In genomic region chr12:109948382-109948781, GRCh38 we compare ENCODE assay signal across 11 cellular contexts. TPM values are rescaled to one million over a fixed set of nuclear protein-coding genes. Genes with fewer than 3 reads are reported as not detected.
DNase-seq lines count a peak whose midpoint lies in the region; ATAC-seq, FAIRE-seq and TF ChIP-seq lines count a peak whose summit lies in the region.
"Had no signal": no experiment of that assay in that cellular context is flagged by ENCODE, and none has a peak within 500 bp of the region (broad histone marks: within the 10 kb centered on the region; RNA-seq: fewer than 3 reads in every experiment).

No MANE protein-coding gene starts in this region.

- H3K4me3 Mint-ChIP-seq in naive B cell: no peak overlapping the region

- no peak overlapping the region for H3K9ac ChIP-seq in H1 (replicated peaks in 1 of 4; ENCODE audit: extremely low read depth in 1 of 4, low read depth in 3 of 4, low read length in 3 of 4)

- ATAC-seq in Right ventricle myocardium inferior (no peak), naive B cell (ENCODE audit: low read depth in 2 of 2) (no peak), GM19324 (IDR thresholded peaks at IDR 0.05; ENCODE audit: low FRiP score, unreplicated experiment) (no peak)

- H3K27ac Mint-ChIP-seq in naive B cell: peak overlapping the region; percentile 9 to 84 (median 68)

- H2BK20ac ChIP-seq in H1 (ENCODE audit: low read length): no peak overlapping the region

- H2AFZ ChIP-seq in H1 (ENCODE audit: low read length): no peak overlapping the region

- 91% methylated on average over 4 of the region's 4 CpGs; no CpG with 5 or more reads in 1 of the 2 experiments for WGBS in H1 (ENCODE audit: extremely low coverage in 1 of 2, insufficient coverage in 1 of 2, insufficient read length in 1 of 2, insufficient replicate concordance in 2 of 2, low coverage in 1 of 2, low lambda C conversion rate in 2 of 2, missing lambda C conversion rate in 1 of 2), 2 experiments
- WGBS in transverse colon (ENCODE audit: low coverage in 1 of 2), 2 donors: 49 to 53% methylated on average over 3 to 4 of the region's 4 CpGs

- intact Hi-C loops in left ventricle myocardium inferior (cut with micrococcal nuclease): no loop called here
- intact Hi-C loops in Right ventricle myocardium inferior (cut with DNase I): loop anchor here (10.0 kb wide), 1 partner anchor 46 kb away; the partner anchor contains the start of genes ANKRD13A and GIT2
- intact Hi-C loops in transverse colon (cut with DNase I; ENCODE audit: low total_unique reads): no loop called here

- H3K4ac ChIP-seq in H1 (replicated peaks; ENCODE audit: insufficient read length, low read depth, low read length): no peak overlapping the region

- no peak overlapping the region for H4K91ac ChIP-seq in H1 (replicated peaks; ENCODE audit: insufficient read length, low read length)

- no peak for FAIRE-seq in H1 (lab: Jason Lieb, UNC)
- FAIRE-seq: frontal cortex, G401.6 had no signal

- no peak overlapping the region for H3K56ac ChIP-seq in H1 (replicated peaks; ENCODE audit: insufficient read length, low read depth, low read length)

- H3K27me3 ChIP-seq in left ventricle myocardium inferior (ENCODE audit: low read depth) (no peaks in the 10 kb centered on the region), H1 (replicated peaks in 1 of 4; ENCODE audit: control insufficient read depth in 3 of 4, extremely low read depth in 1 of 4, insufficient read depth in 3 of 4, low read length in 3 of 4) (no peaks in the 10 kb centered on the region), transverse colon (no peaks in the 10 kb centered on the region)

- H3K9me3 ChIP-seq in left ventricle myocardium inferior (replicated peaks): no peaks in the 10 kb centered on the region
- no peaks in the 10 kb centered on the region for H3K9me3 ChIP-seq in H1 (ENCODE audit: insufficient read depth in 2 of 2, low read depth in 1 of 2, low read length in 1 of 2)
- H3K9me3 ChIP-seq in transverse colon: no peaks in the 10 kb centered on the region

- no peak overlapping the region for H2AK5ac ChIP-seq in H1 (ENCODE audit: low read depth, low read length)

- no peaks in the 10 kb centered on the region for H3K79me1 ChIP-seq in H1 (ENCODE audit: low read depth, low read length)

- 0 out of 2 replicates have a peak overlapping the region, but pooled peaks have one; percentile 12 for H2BK5ac ChIP-seq in H1 (ENCODE audit: low read depth, low read length)

- no peak for TF ChIP-seq POLR2A in H1 (IDR thresholded peaks at IDR 0.05; ENCODE audit: control extremely low read depth in 1 of 2, low read depth in 2 of 2, low read length in 2 of 2)
- no peak for TF ChIP-seq POLR2A in transverse colon (IDR thresholded peaks at IDR 0.05)

- H3K27ac ChIP-seq in left ventricle myocardium inferior (replicated peaks) (peak overlapping the region; percentile 86), H1 (ENCODE audit: low read depth, low read length) (no peak overlapping the region), transverse colon (peak overlapping the region; percentile 51 to 67 (median 59))
- H3K27ac ChIP-seq: VCaP had no signal

- no peak overlapping the region for H2BK12ac ChIP-seq in H1 (ENCODE audit: low read depth, low read length)

- no peak overlapping the region for H2BK15ac ChIP-seq in H1 (ENCODE audit: low read length)

- H3K36me3 ChIP-seq in left ventricle myocardium inferior (peaks cover 43% of the 10 kb centered on the region), H1 (ENCODE audit: control insufficient read depth in 2 of 4, insufficient read depth in 4 of 4, low read length in 3 of 4) (peaks cover 3 to 19% (median 9%) of the 10 kb centered on the region in 4 experiments; a peak in 6 of 8 replicates), transverse colon (peaks cover 0 to 26% (median 9%) of the 10 kb centered on the region in 4 donors)

- no peak overlapping the region for H3K14ac ChIP-seq in H1 (ENCODE audit: insufficient read length)

- H2BK120ac ChIP-seq in H1 (replicated peaks; ENCODE audit: low read depth, low read length): no peak overlapping the region

- CTCF ChIA-PET in H1 (lab: Charles Lee; ENCODE audit: partially characterized antibody): interaction anchor here (0.6 to 1.3 kb wide), 2 partner anchors 74 to 483 kb away, joined by 3 read pairs; no protein-coding TSS in a partner anchor

- H3K4me1 Mint-ChIP-seq in naive B cell: peaks cover 29 to 38% (median 33%) of the 10 kb centered on the region in 3 donors

- in situ Hi-C loops in transverse colon (cut with MboI; ENCODE audit: low pct_ligation_motif_present in 1 of 4, low pct_unique_long_range_greater_than_20kb in 1 of 4, low sequenced_read_pairs in 3 of 4): no loop called here

- H3K79me2 ChIP-seq in H1 (ENCODE audit: control insufficient read depth in 1 of 2, insufficient read depth in 2 of 2, low read length in 2 of 2): no peaks in the 10 kb centered on the region

- TF ChIP-seq EP300 in H1 (IDR thresholded peaks at IDR 0.05; ENCODE audit: borderline replicate concordance in 1 of 2, low read depth in 2 of 2, low read length in 2 of 2): no peak
- no peak for TF ChIP-seq EP300 in transverse colon (IDR thresholded peaks at IDR 0.05; ENCODE audit: low read depth)

- H3K4me3 ChIP-seq in left ventricle myocardium inferior: no peak overlapping the region
- no peak overlapping the region for H3K4me3 ChIP-seq in H1 (ENCODE audit: extremely low read depth in 1 of 4, insufficient read depth in 2 of 4, low read depth in 3 of 4, low read length in 4 of 4)
- H3K4me3 ChIP-seq in transverse colon: no peak overlapping the region

- no peaks in the 10 kb centered on the region for H3K23me2 ChIP-seq in H1 (ENCODE audit: low read depth, low read length)

- no peak overlapping the region for H3K4me2 ChIP-seq in H1 (ENCODE audit: insufficient read depth in 1 of 2, low read depth in 2 of 2, low read length in 2 of 2)

- no peak for DNase-seq in left ventricle myocardium inferior
- DNase-seq in Right ventricle myocardium inferior (ENCODE audit: missing footprints): no peak
- DNase-seq in H1 (ENCODE audit: low read depth in 1 of 2, low spot score in 2 of 2): no peak
- no peak for DNase-seq in naive B cell
- no peak for DNase-seq in transverse colon
- no peak for DNase-seq in DMS79 treated with DMSO at 0.1 percent for 48 hours (lab: John Stamatoyannopoulos, UW)
- DNase-seq in stimulated activated CD4-positive, alpha-beta T cell treated with anti-CD3 and anti-CD28 coated beads, Interleukin-2, amount 100 ng/mL, for 48 hours: no peak

- TF ChIP-seq CTCF in left ventricle myocardium inferior (IDR thresholded peaks at IDR 0.05; ENCODE audit: borderline replicate concordance) (no peak), H1 (IDR thresholded peaks at IDR 0.05; ENCODE audit: control extremely low read depth in 1 of 3, insufficient read depth in 1 of 3, low read depth in 1 of 3, low read length in 3 of 3) (no peak), transverse colon (IDR thresholded peaks at IDR 0.05) (no peak)

- H3K9me3 Mint-ChIP-seq in naive B cell: no peaks in the 10 kb centered on the region

- no peak overlapping the region for H4K5ac ChIP-seq in H1 (ENCODE audit: insufficient read length, low read depth, low read length)

- H4K20me1 ChIP-seq in H1 (replicated peaks in 1 of 2; ENCODE audit: control insufficient read depth in 1 of 2, insufficient read depth in 2 of 2, low read length in 2 of 2): no peaks in the 10 kb centered on the region

- peaks cover 94% of the 10 kb centered on the region for H3K4me1 ChIP-seq in left ventricle myocardium inferior
- H3K4me1 ChIP-seq in H1 (replicated peaks in 1 of 4; ENCODE audit: control insufficient read depth in 3 of 4, insufficient read depth in 4 of 4, low read length in 3 of 4): peaks cover 7 to 13% (median 10%) of the 10 kb centered on the region in 4 experiments
- H3K4me1 ChIP-seq in transverse colon: peaks cover 14 to 53% (median 25%) of the 10 kb centered on the region in 4 donors

- TF ChIP-seq RAD21 in H1 (IDR thresholded peaks at IDR 0.05 in 1 of 2, conservative IDR thresholded peaks at IDR 0.05 in 1 of 2; ENCODE audit: low read depth in 2 of 2, low read length in 2 of 2): no peak

- H3K27me3 Mint-ChIP-seq in naive B cell: no peaks in the 10 kb centered on the region

- H3K18ac ChIP-seq in H1 (ENCODE audit: extremely low read depth, low read length): no peak overlapping the region

- peaks cover 19 to 25% of the 10 kb centered on the region in 2 donors for H3K36me3 Mint-ChIP-seq in naive B cell

- H4K8ac ChIP-seq in H1 (ENCODE audit: extremely low read depth, insufficient read depth, low read length): no peak overlapping the region; the same call in 1 of the 2 replicates

- POLR2A ChIA-PET in H1 (lab: Charles Lee; ENCODE audit: partially characterized antibody): no interaction called here

- no peak overlapping the region for H3K23ac ChIP-seq in H1 (ENCODE audit: insufficient read length)

RNA-seq across cellular contexts. Expression of gene GIT2, which starts 47.8 kb away (rescaled TPM):
- total RNA-seq in left ventricle myocardium inferior: 50.5 TPM
- total RNA-seq in Right ventricle myocardium inferior: 47.1 TPM
- total RNA-seq in H1 (2021; fragmentation: NEBNext Ultra II Directional; extraction: Animal tissue kit (Norgen Biotek cat#: 25700)): 18.5 and 20.7 TPM in 2 replicates
- 7.8 and 9.6 TPM in 2 replicates for polyA plus RNA-seq in H1 (2011; rRNA removed)
- polyA plus RNA-seq in H1 (2011; cell fraction: cytosol; rRNA removed): 10.9 TPM
- 16.9 TPM for polyA plus RNA-seq in H1 (2011; cell fraction: nucleus; rRNA removed)
- 11.6 to 13.2 TPM (median 12.7 TPM) in 4 replicates for polyA plus RNA-seq in H1 (2012, experiment 1 of 2)
- 1.3 TPM for polyA plus RNA-seq in H1 (2012, experiment 2 of 2)
- polyA plus RNA-seq in H1 (2013, experiment 1 of 2): 11.7 TPM
- 9.3 TPM for polyA plus RNA-seq in H1 (2013, experiment 2 of 2)
- polyA minus RNA-seq in H1 (2011; rRNA and poly(A)+ RNA removed): 30.4 and 31.5 TPM in 2 replicates
- polyA minus RNA-seq in H1 (2011; cell fraction: cytosol; rRNA and poly(A)+ RNA removed): 8.7 TPM
- 28.1 TPM for polyA minus RNA-seq in H1 (2011; cell fraction: nucleus; rRNA and poly(A)+ RNA removed)
- polyA plus RNA-seq in naive B cell (ENCODE audit: low read depth in 6 of 6): 100 to 1,000 TPM in 4 of 6 donors, 10 to 100 TPM in 2; 95.1 to 129 (median 101) TPM
- total RNA-seq in transverse colon: 10 to 100 TPM; 25.3 to 64.0 (median 44.0) TPM

RNA-seq across cellular contexts. Expression of gene TCHP, which starts 48.3 kb away (rescaled TPM):
- total RNA-seq in left ventricle myocardium inferior: 10.4 TPM
- total RNA-seq in Right ventricle myocardium inferior: 8.4 TPM
- total RNA-seq in H1 (2021; fragmentation: NEBNext Ultra II Directional; extraction: Animal tissue kit (Norgen Biotek cat#: 25700)): 4.5 TPM in 2 replicates
- polyA plus RNA-seq in H1 (2011; rRNA removed): 2.8 and 4.8 TPM in 2 replicates
- 8.7 TPM for polyA plus RNA-seq in H1 (2011; cell fraction: cytosol; rRNA removed)
- polyA plus RNA-seq in H1 (2011; cell fraction: nucleus; rRNA removed): 15.7 TPM
- polyA plus RNA-seq in H1 (2012, experiment 1 of 2): 5.5 to 11.3 TPM (median 8.0 TPM) in 4 replicates
- polyA plus RNA-seq in H1 (2012, experiment 2 of 2): 0.92 TPM
- polyA plus RNA-seq in H1 (2013, experiment 1 of 2): 4.4 TPM
- 4.1 TPM for polyA plus RNA-seq in H1 (2013, experiment 2 of 2)
- 2.8 TPM in 2 replicates for polyA minus RNA-seq in H1 (2011; rRNA and poly(A)+ RNA removed)
- polyA minus RNA-seq in H1 (2011; cell fraction: cytosol; rRNA and poly(A)+ RNA removed): 5.1 TPM
- 4.5 TPM for polyA minus RNA-seq in H1 (2011; cell fraction: nucleus; rRNA and poly(A)+ RNA removed)
- polyA plus RNA-seq in naive B cell (ENCODE audit: low read depth in 6 of 6): 10 to 100 TPM in 1 of 6 donors, 1 to 10 TPM in 5; 5.6 to 10.3 (median 6.4) TPM
- total RNA-seq in transverse colon: 10 to 100 TPM; 27.5 to 54.7 (median 30.7) TPM

RNA-seq across cellular contexts. Expression of gene ANKRD13A, which starts 50.8 kb away (rescaled TPM):
- total RNA-seq in left ventricle myocardium inferior: 20.0 TPM
- total RNA-seq in Right ventricle myocardium inferior: 22.9 TPM
- total RNA-seq in H1 (2021; fragmentation: NEBNext Ultra II Directional; extraction: Animal tissue kit (Norgen Biotek cat#: 25700)): 16.8 and 17.1 TPM in 2 replicates
- polyA plus RNA-seq in H1 (2011; rRNA removed): 21.4 and 22.6 TPM in 2 replicates
- polyA plus RNA-seq in H1 (2011; cell fraction: cytosol; rRNA removed): 16.3 TPM
- 33.4 TPM for polyA plus RNA-seq in H1 (2011; cell fraction: nucleus; rRNA removed)
- polyA plus RNA-seq in H1 (2012, experiment 1 of 2): 9.5 to 14.3 TPM (median 10.8 TPM) in 4 replicates
- polyA plus RNA-seq in H1 (2012, experiment 2 of 2): 5.0 TPM
- polyA plus RNA-seq in H1 (2013, experiment 1 of 2): 10.4 TPM
- 10.2 TPM for polyA plus RNA-seq in H1 (2013, experiment 2 of 2)
- polyA minus RNA-seq in H1 (2011; rRNA and poly(A)+ RNA removed): 24.7 and 25.7 TPM in 2 replicates
- polyA minus RNA-seq in H1 (2011; cell fraction: cytosol; rRNA and poly(A)+ RNA removed): 9.5 TPM
- 10.8 TPM for polyA minus RNA-seq in H1 (2011; cell fraction: nucleus; rRNA and poly(A)+ RNA removed)
- polyA plus RNA-seq in naive B cell (ENCODE audit: low read depth in 6 of 6): 10 to 100 TPM; 65.4 to 95.4 (median 78.7) TPM
- 100 to 1,000 TPM in 3 of 4 donors, 10 to 100 TPM in 1; 96.1 to 189 (median 115) TPM for total RNA-seq in transverse colon
